In genomic region chr3:62662680-62663079, GRCh38 we compare ENCODE assay signal across 21 cellular contexts.
"Had no signal": no experiment of that assay in that cellular context is flagged by ENCODE, and none has a peak within 500 bp of the region (broad histone marks: within the 10 kb centered on the region; RNA-seq: fewer than 3 reads in every experiment).

No MANE protein-coding gene starts in this region.

- H3K4me2 ChIP-seq: hepatocyte had no signal

- H3K4me3 Mint-ChIP-seq: nephron had no signal

- H3K36me3 ChIP-seq: pancreas, stomach, upper lobe of left lung, uterus had no signal

- H3K9me3 Mint-ChIP-seq: nephron had no signal

- H3K27me3 Mint-ChIP-seq: progenitor cell of endocrine pancreas had no signal

- H3K79me2 ChIP-seq: hepatocyte had no signal

- DNase-seq: dorsolateral prefrontal cortex; effector CD8-positive, alpha-beta T cell; foreskin melanocyte; head of caudate nucleus; left colon; left ventricle myocardium superior; mesenchymal stem cell; midbrain; occipital lobe; small intestine; stimulated activated CD4-positive, alpha-beta T cell treated with anti-CD3 and anti-CD28 coated beads, Interleukin-12 subunit alpha, Interleukin-12 subunit beta, amount 100 ng/mL, for 4 hours; stimulated activated naive CD4-positive, alpha-beta T cell; stomach; upper lobe of left lung; uterus had no signal

- H3K9me3 ChIP-seq: pancreas, stomach, upper lobe of left lung, uterus had no signal

- H2AFZ ChIP-seq: hepatocyte had no signal

- ATAC-seq: left colon, left ventricle myocardium superior, right cardiac atrium had no signal

- H3K27ac ChIP-seq: dorsolateral prefrontal cortex, hepatocyte, pancreas, stomach, upper lobe of left lung, uterus had no signal

- H3K4me3 ChIP-seq: dorsolateral prefrontal cortex, hepatocyte, lung, pancreas, stomach, upper lobe of left lung, uterus had no signal

- H3K4me1 ChIP-seq: pancreas, upper lobe of left lung, uterus had no signal

- H3K27ac Mint-ChIP-seq: progenitor cell of endocrine pancreas had no signal

- H3K27me3 ChIP-seq: dorsolateral prefrontal cortex, pancreas, upper lobe of left lung, uterus had no signal
